In genomic region chr5:127004721-127005120, GRCh38 we compare ENCODE assay signal across 17 cellular contexts. TPM values are rescaled to one million over a fixed set of nuclear protein-coding genes. Genes with fewer than 3 reads are reported as not detected.
DNase-seq lines count a peak whose midpoint lies in the region; ATAC-seq, FAIRE-seq and TF ChIP-seq lines count a peak whose summit lies in the region.
"Had no signal": no experiment of that assay in that cellular context is flagged by ENCODE, and none has a peak within 500 bp of the region (broad histone marks: within the 10 kb centered on the region; RNA-seq: fewer than 3 reads in every experiment).

No MANE protein-coding gene starts in this region.

- no peaks in the 10 kb centered on the region for H4K20me1 ChIP-seq in GM12878 (ENCODE audit: control insufficient read depth, insufficient read depth)

- TF ChIP-seq POLR2A in GM12878 (IDR thresholded peaks at IDR 0.05; ENCODE audit: low read depth, low read length) = no peak

- H3K27ac ChIP-seq in left ventricle myocardium inferior (replicated peaks) = peak overlapping the region; percentile 66
- no peak overlapping the region for H3K27ac ChIP-seq in GM12878 (ENCODE audit: control insufficient read depth, insufficient read depth)
- H3K27ac ChIP-seq in mucosa of rectum (ENCODE audit: low read depth in 2 of 2, low read length in 2 of 2) = peak overlapping the region; percentile 62 to 69

- H3K9ac ChIP-seq in GM12878 (ENCODE audit: control insufficient read depth, insufficient read depth, low read length) = no peak overlapping the region
- H3K9ac ChIP-seq in mucosa of rectum (ENCODE audit: low read depth in 1 of 2, low read length in 2 of 2) = no peak overlapping the region

- H3K4me3 ChIP-seq in left ventricle myocardium inferior (no peak overlapping the region), GM12878 (no peak overlapping the region), mucosa of rectum (ENCODE audit: low read length in 2 of 2) (no peak overlapping the region)

- no peak for TF ChIP-seq RAD21 in GM12878 (IDR thresholded peaks at IDR 0.05; ENCODE audit: insufficient read depth, low read depth, low read length)

- H3K36me3 ChIP-seq in left ventricle myocardium inferior (no peaks in the 10 kb centered on the region), GM12878 (ENCODE audit: control insufficient read depth in 2 of 2, insufficient read depth in 2 of 2, low read length in 1 of 2) (no peaks in the 10 kb centered on the region; a peak in 1 of 4 replicates), mucosa of rectum (ENCODE audit: control insufficient read depth in 2 of 2, insufficient read depth in 2 of 2, low read length in 2 of 2) (no peaks in the 10 kb centered on the region)

- BruUV-seq in GM12878 (replicated peaks; lab: Mats Ljungman, UMichigan) = no TSS peak

- no peak overlapping the region for H2AFZ ChIP-seq in GM12878 (ENCODE audit: control insufficient read depth, low read depth, low read length)

- H3K9me3 ChIP-seq in left ventricle myocardium inferior (replicated peaks) (no peaks in the 10 kb centered on the region), GM12878 (replicated peaks; ENCODE audit: control insufficient read depth, insufficient read depth, low read length) (no peaks in the 10 kb centered on the region; the same call in 2 of the 3 replicates), mucosa of rectum (ENCODE audit: control insufficient read depth in 2 of 2, low read length in 2 of 2) (no peaks in the 10 kb centered on the region)

- SMC1A ChIA-PET in GM12878 (lab: Charles Lee; ENCODE audit: uncharacterized antibody, unreplicated experiment) = interaction anchor here (0.7 to 6.2 kb wide), 7 partner anchors 9 to 34 kb away, joined by 3 to 68 read pairs (median 5); no protein-coding TSS in a partner anchor

- intact Hi-C loops in left ventricle myocardium inferior (cut with micrococcal nuclease) = no loop called here
- intact Hi-C loops in cardiac septum (cut with DNase I) = no loop called here
- intact Hi-C loops in GM12878 (cut with micrococcal nuclease; ENCODE audit: unreplicated experiment) = no loop called here

- TF ChIP-seq EP300 in GM12878 (IDR thresholded peaks at IDR 0.05; ENCODE audit: borderline replicate concordance in 1 of 2, control insufficient read depth in 1 of 2, low read depth in 2 of 2, low read length in 2 of 2) = no peak

- no peaks in the 10 kb centered on the region for H3K79me2 ChIP-seq in GM12878 (ENCODE audit: control insufficient read depth, insufficient read depth, low read length)

- ATAC-seq in GM12878 (0 out of 3 replicates have a peak, but pooled peaks have one; percentile 39), GM21423 (IDR thresholded peaks at IDR 0.05; ENCODE audit: unreplicated experiment) (no peak)

- H3K27me3 ChIP-seq in left ventricle myocardium inferior (ENCODE audit: low read depth) = no peaks in the 10 kb centered on the region
- no peaks in the 10 kb centered on the region for H3K27me3 ChIP-seq in GM12878 (replicated peaks in 1 of 2; ENCODE audit: control insufficient read depth in 2 of 2, insufficient read depth in 2 of 2, low read length in 1 of 2)
- H3K27me3 ChIP-seq in mucosa of rectum (ENCODE audit: control insufficient read depth in 2 of 2, insufficient read depth in 2 of 2, low read length in 2 of 2) = no peaks in the 10 kb centered on the region

- POLR2A ChIA-PET in GM12878 (lab: Charles Lee) = interaction anchor here (0.6 to 1.3 kb wide), 4 partner anchors 9 to 63 kb away, joined by 3 to 5 read pairs (median 4); no protein-coding TSS in a partner anchor

- in situ Hi-C loops in GM12878 (cut with MboI) (no loop called here), GM13976 (cut with MboI; ENCODE audit: low sequenced_read_pairs, unreplicated experiment) (no loop called here)

- WGBS in GM12878 (ENCODE audit: insufficient coverage, insufficient replicate concordance, low lambda C conversion rate, missing lambda C conversion rate) = 84% methylated on average over 3 of the region's 3 CpGs

- no peak for DNase-seq in left ventricle myocardium inferior
- DNase-seq in cardiac septum (ENCODE audit: low spot score) = no peak
- no peak for DNase-seq in GM12878 (ENCODE audit: low read depth, low spot score)
- DNase-seq in NCI-H2107 treated with DMSO at 0.1 percent for 48 hours (lab: John Stamatoyannopoulos, UW; ENCODE audit: unreplicated experiment) = no peak
- DNase-seq in GM13976 (ENCODE audit: low spot score) = no peak
- no peak for DNase-seq in EL
- DNase-seq: 8988T; C1 segment of cervical spinal cord; CD4-positive, CD25-positive, alpha-beta regulatory T cell; CD8-positive, alpha-beta memory T cell; COR-L47; GDM1; H9 had no signal

- RAD21 ChIA-PET in GM12878 (lab: Charles Lee; ENCODE audit: unreplicated experiment) = interaction anchor here (1.0 to 1.5 kb wide), 3 partner anchors 8 to 33 kb away, joined by 3 to 5 read pairs (median 4); no protein-coding TSS in a partner anchor

- no peak for TF ChIP-seq CTCF in left ventricle myocardium inferior (IDR thresholded peaks at IDR 0.05; ENCODE audit: borderline replicate concordance)
- TF ChIP-seq CTCF in GM12878 (IDR thresholded peaks at IDR 0.05 in 2 of 3, conservative IDR thresholded peaks at IDR 0.05 in 1 of 3; ENCODE audit: control insufficient read depth in 2 of 3, extremely low read depth in 1 of 3, insufficient read depth in 1 of 3, low read depth in 3 of 3, low read length in 3 of 3) = no peak
- no peak for TF ChIP-seq CTCF in GM13976 (IDR thresholded peaks at IDR 0.05; ENCODE audit: borderline replicate concordance, control extremely low read depth, extremely low read depth, insufficient read depth, missing control alignments)

- CTCF ChIA-PET in GM12878 (lab: Yijun Ruan, JAX) = interaction anchor here (0.7 to 1.4 kb wide), 3 partner anchors 20 to 324 kb away, joined by 3 to 5 read pairs (median 3); no protein-coding TSS in a partner anchor

- no peak for FAIRE-seq in GM12878 (lab: Jason Lieb, UNC)
- FAIRE-seq: D721Med, H1 had no signal

- peaks cover 74% of the 10 kb centered on the region for H3K4me1 ChIP-seq in left ventricle myocardium inferior
- no peaks in the 10 kb centered on the region for H3K4me1 ChIP-seq in GM12878 (ENCODE audit: control insufficient read depth, insufficient read depth, low read length)
- peaks cover 5 to 17% of the 10 kb centered on the region in 2 donors for H3K4me1 ChIP-seq in mucosa of rectum (ENCODE audit: control insufficient read depth in 2 of 2, insufficient read depth in 2 of 2, low read length in 2 of 2)

- no peak overlapping the region for H3K4me2 ChIP-seq in GM12878 (ENCODE audit: control insufficient read depth, insufficient read depth)

TF ChIP-seq in GM12878, 131 proteins besides CTCF, POLR2A, EP300 and RAD21:
- TF ChIP-seq CBX3 (IDR thresholded peaks at IDR 0.05; ENCODE audit: borderline replicate concordance, low read depth) (no peak), TAF1 (IDR thresholded peaks at IDR 0.05; ENCODE audit: borderline replicate concordance, low read depth, low read length) (no peak), REST (IDR thresholded peaks at IDR 0.05; ENCODE audit: low read depth, low read length) (no peak), CREM (IDR thresholded peaks at IDR 0.05; ENCODE audit: low read depth) (no peak)

RNA-seq across cellular contexts. Expression of gene MARCHF3, which starts 25.6 kb away (rescaled TPM):
- total RNA-seq in left ventricle myocardium inferior = 35.7 TPM
- 61.0 TPM for total RNA-seq in cardiac septum
- 51.9 and 61.9 TPM in 2 replicates for total RNA-seq in GM12878 (2013; cell fraction: nucleolus; rRNA removed)
- 13.4 and 16.9 TPM in 2 replicates for total RNA-seq in GM12878 (2014; rRNA removed)
- 9.5 and 10.2 TPM in 2 replicates for total RNA-seq in GM12878 (2014; rRNA removed; fragmentation: Illumina TruSeq; extraction: Trizol)
- total RNA-seq in GM12878 (2021) = 12.3 and 14.5 TPM in 2 replicates
- 2.1 TPM for polyA plus RNA-seq in GM12878 (2011; ENCODE audit: low read depth)
- polyA plus RNA-seq in GM12878 (2011; rRNA removed) = 24.1 and 24.7 TPM in 2 replicates
- polyA plus RNA-seq in GM12878 (2011; cell fraction: cytosol; rRNA removed) = 16.4 and 20.5 TPM in 2 replicates
- 16.0 and 19.7 TPM in 2 replicates for polyA plus RNA-seq in GM12878 (2011; cell fraction: nucleus; rRNA removed)
- polyA plus RNA-seq in GM12878 (2012) = 3.8 and 4.4 TPM in 2 replicates
- 8.5 and 11.1 TPM in 2 replicates for polyA plus RNA-seq in GM12878 (2014; fragmentation: Illumina TruSeq; extraction: Trizol)
- polyA plus RNA-seq in GM12878 (2014; fragmentation: Nextera tagmentation; extraction: Ambion mirVana) = 1 to 10 TPM; 3.6 to 6.4 TPM
- 5.7 and 7.9 TPM in 2 replicates for polyA plus RNA-seq in GM12878 (2014; rRNA removed)
- polyA plus RNA-seq in GM12878 (2016; fragmentation: Nextera tagmentation; extraction: Ambion mirVana) = 10 to 100 TPM; 15.4 to 17.4 TPM
- polyA minus RNA-seq in GM12878 (2011; rRNA and poly(A)+ RNA removed) = 30.8 and 39.3 TPM in 2 replicates
- polyA minus RNA-seq in GM12878 (2011; cell fraction: cytosol; rRNA and poly(A)+ RNA removed) = 8.4 and 10.8 TPM in 2 replicates
- polyA minus RNA-seq in GM12878 (2011; cell fraction: nucleus; rRNA and poly(A)+ RNA removed) = 23.6 and 31.9 TPM in 2 replicates
